In the genomic region with DNA sequence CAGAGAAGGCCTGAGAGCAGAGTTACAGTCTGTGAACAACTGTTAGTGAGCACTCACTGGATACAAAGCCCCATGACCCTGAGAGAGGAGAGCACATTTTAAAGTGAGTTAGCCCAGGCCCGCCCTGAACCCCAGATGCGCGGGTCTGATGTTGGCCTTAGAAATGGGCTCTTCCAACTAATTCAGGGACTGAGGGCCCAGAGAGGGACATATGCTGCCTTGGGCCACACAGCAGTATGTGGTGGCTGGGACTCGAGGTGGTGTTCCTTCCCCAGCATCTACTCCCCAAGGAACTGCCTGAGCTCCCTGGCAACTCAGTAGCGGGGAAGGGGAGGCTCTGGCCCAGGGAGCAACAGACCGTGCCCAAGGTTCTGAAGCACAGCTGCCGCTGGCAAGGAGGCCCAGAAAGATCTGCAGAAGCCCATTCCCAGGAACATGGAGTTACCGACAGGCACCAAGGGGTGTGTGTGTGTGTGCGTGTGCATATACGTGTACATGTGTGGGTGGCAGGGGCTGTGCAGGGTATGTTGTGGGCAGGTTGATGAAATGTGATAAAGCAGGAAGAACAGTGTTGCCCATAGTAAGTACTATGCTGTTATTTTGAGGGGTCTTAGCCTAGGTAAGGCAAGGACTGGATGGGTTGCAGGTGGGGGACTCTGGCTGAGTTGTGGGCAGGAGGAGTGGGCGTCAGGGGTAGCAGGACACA, we compare ENCODE assay signal across 10 cellular contexts. TPM values are rescaled to one million over a fixed set of nuclear protein-coding genes. Genes with fewer than 3 reads are reported as not detected.
DNase-seq lines count a peak whose midpoint lies in the region; ATAC-seq, FAIRE-seq and TF ChIP-seq lines count a peak whose summit lies in the region.
"Had no signal": no experiment of that assay in that cellular context is flagged by ENCODE, and none has a peak within 500 bp of the region (broad histone marks: within the 10 kb centered on the region; RNA-seq: fewer than 3 reads in every experiment).

No MANE protein-coding gene starts in this region.

- TF ChIP-seq POLR2A in K562 (conservative IDR thresholded peaks at IDR 0.05), result no peak

- no peak for TF ChIP-seq CTCF in K562 (IDR thresholded peaks at IDR 0.05 in 2 of 3, conservative IDR thresholded peaks at IDR 0.05 in 1 of 3; ENCODE audit: insufficient read depth in 2 of 3, low read depth in 1 of 3, low read length in 3 of 3)
- no peak for TF ChIP-seq CTCF in mesothelial cell of epicardium (IDR thresholded peaks at IDR 0.05; ENCODE audit: unreplicated experiment)
- TF ChIP-seq CTCF in type B pancreatic cell (conservative IDR thresholded peaks at IDR 0.05), result no peak

- peaks cover 8 to 31% of the 10 kb centered on the region in 2 experiments; a peak in 4 of 5 replicates for H3K4me1 ChIP-seq in K562 (replicated peaks in 1 of 2; ENCODE audit: control insufficient read depth in 2 of 2, insufficient read depth in 2 of 2, low read length in 2 of 2)

- H3K27me3 ChIP-seq in K562 (ENCODE audit: control insufficient read depth in 2 of 2, insufficient read depth in 2 of 2, low read length in 2 of 2), result no peaks in the 10 kb centered on the region; a peak in 1 of 5 replicates

- H3K36me3 Mint-ChIP-seq in activated T-cell treated with anti-CD3 and anti-CD28 coated beads, Interleukin-2, amount 50 U/mL, for 4 hours (ENCODE audit: insufficient read depth), result no peaks in the 10 kb centered on the region
- H3K36me3 Mint-ChIP-seq in mesothelial cell of epicardium (no peaks in the 10 kb centered on the region), type B pancreatic cell (no peaks in the 10 kb centered on the region)

- no peaks in the 10 kb centered on the region for H3K9me1 ChIP-seq in K562 (ENCODE audit: control insufficient read depth, insufficient read depth, low read length)

- H3K27ac ChIP-seq in K562 (ENCODE audit: extremely low read depth, low read depth, low read length), result no peak overlapping the region

- no peaks in the 10 kb centered on the region for H3K9me3 ChIP-seq in K562 (replicated peaks; ENCODE audit: control insufficient read depth, insufficient read depth, low read depth, low read length)
- H3K9me3 ChIP-seq: mucosa of descending colon had no signal

- WGBS in K562 (ENCODE audit: insufficient coverage, low coverage, missing lambda C conversion rate), result 54% methylated on average over 11 of the region's 11 CpGs

- no peak for TF ChIP-seq EP300 in K562 (IDR thresholded peaks at IDR 0.05; ENCODE audit: low read length)

- H3K79me2 ChIP-seq in K562 (ENCODE audit: control insufficient read depth, insufficient read depth, low read length), result no peaks in the 10 kb centered on the region

- H4K20me1 ChIP-seq in K562 (replicated peaks; ENCODE audit: control insufficient read depth, insufficient read depth, low read length), result no peaks in the 10 kb centered on the region

- H3K4me3 Mint-ChIP-seq in activated T-cell treated with anti-CD3 and anti-CD28 coated beads, Interleukin-2, amount 50 U/mL, for 4 hours, result peak overlapping the region; percentile 65
- H3K4me3 Mint-ChIP-seq in mesothelial cell of epicardium, result peak overlapping the region; percentile 46
- H3K4me3 Mint-ChIP-seq in type B pancreatic cell, result peak overlapping the region; percentile 37

- peak overlapping the region in 1 of 2 experiments; percentile 71; a peak in 1 of 4 replicates for H3K9ac ChIP-seq in K562 (ENCODE audit: insufficient read depth in 1 of 2, low read depth in 2 of 2, low read length in 2 of 2)

- no peak overlapping the region for H3K4me2 ChIP-seq in K562 (ENCODE audit: insufficient read depth, low read length)

- CTCF ChIA-PET in K562 (lab: Yijun Ruan, JAX; ENCODE audit: low intra/inter-chr PET ratio), result interaction anchor here (1.4 to 1.5 kb wide), 2 partner anchors 383 to 728 kb away, joined by 3 to 5 read pairs; no protein-coding TSS in a partner anchor

- H3K9me3 Mint-ChIP-seq in activated T-cell treated with anti-CD3 and anti-CD28 coated beads, Interleukin-2, amount 50 U/mL, for 4 hours, result no peaks in the 10 kb centered on the region
- H3K9me3 Mint-ChIP-seq in mesothelial cell of epicardium (no peaks in the 10 kb centered on the region), type B pancreatic cell (no peaks in the 10 kb centered on the region)

- H3K27ac Mint-ChIP-seq in mesothelial cell of epicardium (no peak overlapping the region), type B pancreatic cell (peak overlapping the region; percentile 91)

- DNase-seq in activated T-cell treated with anti-CD3 and anti-CD28 coated beads, Interleukin-2, amount 50 U/mL, for 4 hours, result no peak
- no peak for DNase-seq in activated T-cell treated with anti-CD3 and anti-CD28 coated beads, Interleukin-2, amount 50 U/mL, for 1 hour
- no peak for DNase-seq in K562 (ENCODE audit: extremely low read depth in 1 of 4, low spot score in 3 of 4)
- no peak for DNase-seq in mesothelial cell of epicardium (ENCODE audit: low spot score in 2 of 2, unreplicated experiment in 2 of 2)
- no peak for DNase-seq in type B pancreatic cell (ENCODE audit: extremely low spot score, unreplicated experiment)
- DNase-seq in stimulated activated CD4-positive, alpha-beta T cell treated with anti-CD3 and anti-CD28 coated beads, Interleukin-4, amount 100 ng/mL, for 4 hours, result no peak
- no peak for DNase-seq in NCI-H748 (lab: John Stamatoyannopoulos, UW; ENCODE audit: unreplicated experiment)
- no peak for DNase-seq in NCI-H446 (lab: John Stamatoyannopoulos, UW)
- DNase-seq: GF-D8 had no signal

- no peak overlapping the region for H2AFZ ChIP-seq in K562 (ENCODE audit: low read depth, low read length)

- in situ Hi-C loops in K562 (cut with MboI), result no loop called here

- POLR2A ChIA-PET in K562 (lab: Yijun Ruan, JAX), result interaction anchor here (0.6 kb wide), 1 partner anchor 80 kb away, joined by 3 read pairs; no protein-coding TSS in a partner anchor

- TF ChIP-seq RAD21 in K562 (CRISPR knock-in tag; conservative IDR thresholded peaks at IDR 0.05 in 1 of 2, IDR thresholded peaks at IDR 0.05 in 1 of 2), result no peak

- no peaks in the 10 kb centered on the region for H3K27me3 Mint-ChIP-seq in activated T-cell treated with anti-CD3 and anti-CD28 coated beads, Interleukin-2, amount 50 U/mL, for 4 hours (ENCODE audit: low read depth)
- H3K27me3 Mint-ChIP-seq in mesothelial cell of epicardium (ENCODE audit: low read depth) (no peaks in the 10 kb centered on the region), type B pancreatic cell (peaks cover 3% of the 10 kb centered on the region)

- BruUV-seq in K562 (replicated peaks; lab: Mats Ljungman, UMichigan), result no TSS peak

- no peak for ATAC-seq in activated T-cell treated with anti-CD3 and anti-CD28 coated beads, Interleukin-2, amount 50 U/mL, for 4 hours
- ATAC-seq in K562, result no peak

- FAIRE-seq in K562 (lab: Jason Lieb, UNC), result no peak

- intact Hi-C loops in K562 (cut with micrococcal nuclease), result loop anchor here (10.0 kb wide), 2 partner anchors 213 to 433 kb away; a partner anchor contains a TSS

- H3K4me1 Mint-ChIP-seq in activated T-cell treated with anti-CD3 and anti-CD28 coated beads, Interleukin-2, amount 50 U/mL, for 4 hours (ENCODE audit: low read depth), result peaks cover 28% of the 10 kb centered on the region
- H3K4me1 Mint-ChIP-seq in mesothelial cell of epicardium, result peaks cover 20% of the 10 kb centered on the region
- peaks cover 19% of the 10 kb centered on the region for H3K4me1 Mint-ChIP-seq in type B pancreatic cell (ENCODE audit: unreplicated experiment)

- no peak overlapping the region for H3K4me3 ChIP-seq in K562
- H3K4me3 ChIP-seq: mucosa of descending colon had no signal

- no peaks in the 10 kb centered on the region for H3K36me3 ChIP-seq in K562 (ENCODE audit: control insufficient read depth, insufficient read depth, low read length)

TF ChIP-seq in K562, 482 proteins besides CTCF, POLR2A, EP300 and RAD21:
- TF ChIP-seq ZFP36 (IDR thresholded peaks at IDR 0.05; ENCODE audit: low read depth, low read length, partially characterized antibody) (peak; percentile 62), TCF7L2 (IDR thresholded peaks at IDR 0.05; ENCODE audit: low read depth, low read length) (no peak), EGR1 (conservative IDR thresholded peaks at IDR 0.05) (0 out of 2 replicates have a peak, but pooled peaks have one; percentile 13)

RNA-seq across cellular contexts. Expression of a gene that starts 40.5 kb away (rescaled TPM):
- total RNA-seq in activated T-cell treated with anti-CD3 and anti-CD28 coated beads, Interleukin-2, amount 50 U/mL, for 4 hours, result under 1 TPM in 2 of 3 donors, not detected in 1; 0.05 to 0.08 TPM
- not detected in 2 replicates for total RNA-seq in K562 (2011; cell fraction: chromatin; rRNA removed; ENCODE audit: low replicate concordance)
- total RNA-seq in K562 (2011; cell fraction: nucleolus; rRNA removed), result not detected in 2 replicates
- total RNA-seq in K562 (2011; cell fraction: nucleoplasm; rRNA removed), result not detected in 2 replicates
- total RNA-seq in K562 (2014; rRNA removed) (not detected in 2 replicates), K562 (2014; rRNA removed; fragmentation: Illumina TruSeq; extraction: Trizol) (not detected in 2 replicates), K562 (2015; rRNA removed; fragmentation: Illumina TruSeq; extraction: Trizol) (not detected in 2 replicates), K562 (2021) (not detected in 2 replicates), mesothelial cell of epicardium (2.7 to 3.0 TPM (median 3.0 TPM) in 3 replicates), type B pancreatic cell (ENCODE audit: low replicate concordance) (23.1 and 65.1 TPM in 2 replicates)
- polyA plus RNA-seq in K562 (2011; rRNA removed) (not detected in 2 replicates), K562 (2014; fragmentation: Illumina TruSeq; extraction: Trizol) (not detected in 2 replicates), K562 (2014; fragmentation: Nextera tagmentation; extraction: Ambion mirVana) (not detected), K562 (2014; rRNA removed) (not detected in 2 replicates)
- not detected in 2 replicates for polyA plus RNA-seq in K562 (2011; cell fraction: cytosol; rRNA removed)
- polyA plus RNA-seq in K562 (2011; cell fraction: nucleus; rRNA removed), result not detected in 2 replicates
- not detected in 2 replicates for polyA plus RNA-seq in K562 (2012)
- polyA minus RNA-seq in K562 (2011; rRNA and poly(A)+ RNA removed), result not detected in 2 replicates
- 0.29 and 1.0 TPM in 2 replicates for polyA minus RNA-seq in K562 (2011; cell fraction: cytosol; rRNA and poly(A)+ RNA removed)
- 0.13 TPM in 1 of 2 replicates, not detected in the other for polyA minus RNA-seq in K562 (2011; cell fraction: nucleus; rRNA and poly(A)+ RNA removed)
